Comparison of ENCODE assay signal across 23 cellular contexts in the genomic region with DNA sequence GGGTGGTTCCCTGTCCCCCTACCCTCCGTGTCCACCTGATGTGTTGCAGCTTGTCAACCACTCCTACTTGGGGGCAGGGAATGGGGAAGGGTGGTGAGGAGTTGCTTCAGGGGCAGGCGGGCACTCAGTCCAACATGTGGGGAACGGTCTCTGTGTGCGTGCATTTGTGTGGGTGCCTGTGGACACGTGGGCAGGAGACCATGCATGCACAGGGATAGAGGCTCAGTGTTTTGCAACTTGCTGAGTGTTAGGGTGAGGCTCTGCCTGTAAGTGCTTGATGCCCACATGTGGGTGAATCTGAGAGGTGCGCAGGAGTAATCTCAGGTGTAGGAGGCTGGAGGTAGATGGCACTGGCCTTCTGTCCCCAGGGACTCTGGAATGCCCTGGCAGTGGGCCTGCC. TPM values are rescaled to one million over a fixed set of nuclear protein-coding genes. Genes with fewer than 3 reads are reported as not detected.
"Had no signal": no experiment of that assay in that cellular context is flagged by ENCODE, and none has a peak within 500 bp of the region (broad histone marks: within the 10 kb centered on the region; RNA-seq: fewer than 3 reads in every experiment).

No MANE protein-coding gene starts in this region.

- DNase-seq: colonic mucosa; effector CD4-positive, alpha-beta T cell; endodermal cell; kidney; left cardiac atrium; left ventricle myocardium inferior; lower lobe of right lung; mucosa of descending colon; naive thymus-derived CD8-positive, alpha-beta T cell; occipital lobe; pancreas; right cardiac atrium; small intestine; stimulated activated CD4-positive, alpha-beta T cell treated with anti-CD3 and anti-CD28 coated beads, Interleukin-12 subunit alpha, Interleukin-12 subunit beta, amount 100 ng/mL, for 4 hours; stimulated activated naive CD8-positive, alpha-beta T cell treated with anti-CD3 and anti-CD28 coated beads, Interleukin-15, Interleukin-2, amounts not matched to agents 100 U/mL and 50 U/mL, for 24 hours; thyroid gland; upper lobe of right lung had no signal

- H3K4me3 ChIP-seq: colonic mucosa, esophagus muscularis mucosa, gastroesophageal sphincter, left ventricle myocardium inferior, lower lobe of right lung, mucosa of descending colon, pancreas, suprapubic skin, thyroid gland, upper lobe of right lung, vagina had no signal

- H3K27ac ChIP-seq: colonic mucosa, esophagus muscularis mucosa, gastroesophageal sphincter, left ventricle myocardium inferior, lower lobe of right lung, pancreas, suprapubic skin, thyroid gland, upper lobe of right lung, vagina had no signal

- H3K9me3 ChIP-seq: colonic mucosa, esophagus muscularis mucosa, gastroesophageal sphincter, left ventricle myocardium inferior, lower lobe of right lung, mucosa of descending colon, pancreas, suprapubic skin, thyroid gland, upper lobe of right lung, vagina had no signal

- H3K27me3 Mint-ChIP-seq: naive thymus-derived CD8-positive, alpha-beta T cell had no signal

- H3K27me3 ChIP-seq: colonic mucosa, esophagus muscularis mucosa, gastroesophageal sphincter, pancreas, suprapubic skin, thyroid gland, upper lobe of right lung, vagina had no signal

- H3K9me3 Mint-ChIP-seq: endodermal cell; naive thymus-derived CD8-positive, alpha-beta T cell; neural crest cell had no signal

- H3K36me3 ChIP-seq: colonic mucosa, esophagus muscularis mucosa, gastroesophageal sphincter, left ventricle myocardium inferior, pancreas, suprapubic skin, thyroid gland, vagina had no signal

- H3K4me3 Mint-ChIP-seq: endodermal cell; naive thymus-derived CD8-positive, alpha-beta T cell; neural crest cell had no signal

- H3K27ac Mint-ChIP-seq: endodermal cell; naive thymus-derived CD8-positive, alpha-beta T cell; progenitor cell of endocrine pancreas had no signal

- H3K36me3 Mint-ChIP-seq: naive thymus-derived CD8-positive, alpha-beta T cell had no signal

- H3K4me1 ChIP-seq: colonic mucosa, esophagus muscularis mucosa, gastroesophageal sphincter, left ventricle myocardium inferior, lower lobe of right lung, thyroid gland, upper lobe of right lung, vagina had no signal

RNA-seq across cellular contexts. Expression of gene ZMYND10, which starts 38.2 kb away (rescaled TPM):
- total RNA-seq: left ventricle myocardium inferior had no signal
- polyA plus RNA-seq: naive thymus-derived CD8-positive, alpha-beta T cell had no signal
